Comparison of ENCODE assay signal across 6 cellular contexts in the genomic region with DNA sequence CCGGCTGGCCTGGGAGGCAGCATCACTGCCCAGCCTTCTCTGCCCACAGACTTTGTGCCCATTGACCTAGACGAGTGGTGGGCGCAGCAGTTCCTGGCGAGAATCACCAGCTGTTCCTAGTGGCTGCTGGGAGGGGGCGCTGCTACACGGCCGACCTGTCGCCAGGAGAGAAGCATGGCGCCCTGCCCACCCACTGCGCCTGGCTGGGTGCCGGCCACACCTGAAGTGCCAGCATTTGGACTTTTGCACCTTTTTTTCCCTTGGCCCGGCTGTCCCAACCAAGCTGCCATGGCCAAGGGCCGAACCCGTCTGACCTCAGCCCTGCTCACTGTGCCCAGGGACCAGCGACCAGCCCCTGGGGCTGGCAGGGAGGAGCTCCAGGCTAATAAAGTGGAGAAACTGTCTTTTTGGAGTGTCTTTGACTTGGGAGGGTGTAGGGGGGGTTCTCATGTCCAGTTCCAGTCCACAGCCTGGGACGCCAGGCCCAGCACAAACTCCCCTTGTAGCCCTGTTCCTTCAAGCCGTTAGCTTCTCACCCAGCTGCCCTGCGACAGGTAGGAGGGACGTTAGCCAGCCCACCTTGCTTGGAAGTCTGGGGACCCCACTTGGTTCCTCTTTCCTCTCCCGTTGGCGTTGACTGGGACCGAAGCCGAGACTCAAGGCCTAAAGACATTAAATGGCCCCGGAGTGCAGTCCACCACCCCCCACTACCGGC. TPM values are rescaled to one million over a fixed set of nuclear protein-coding genes. Genes with fewer than 3 reads are reported as not detected.
A peak's percentile ranks its signal among the peaks of the same experiment; 100 is the strongest.
DNase-seq lines count a peak whose midpoint lies in the region; ATAC-seq and TF ChIP-seq lines count a peak whose summit lies in the region.

No MANE protein-coding gene starts in this region.

- H3K9me3 Mint-ChIP-seq in naive B cell: no peaks in the 10 kb centered on the region

- peak overlapping the region; percentile 44 to 95 (median 82) for H3K27ac Mint-ChIP-seq in naive B cell

- ATAC-seq in naive B cell (ENCODE audit: low read depth in 2 of 2) (peak; percentile 6 to 13), HG03280 (IDR thresholded peaks at IDR 0.05; ENCODE audit: unreplicated experiment) (no peak)

- DNase-seq in GM03348 (ENCODE audit: low spot score) (peak; percentile 43), NCI-H2171 treated with DMSO at 0.1 percent for 48 hours (lab: John Stamatoyannopoulos, UW) (peak; percentile 42), astrocyte of the cerebellum (ENCODE audit: low read depth) (no peak), naive B cell (no peak), superior temporal gyrus (ENCODE audit: extremely low spot score) (no peak)

- peak overlapping the region; percentile 76 to 91 (median 84) for H3K4me3 Mint-ChIP-seq in naive B cell

- H3K27me3 Mint-ChIP-seq in naive B cell: no peaks in the 10 kb centered on the region

- peak overlapping the region; percentile 61 for H3K4me3 ChIP-seq in astrocyte of the cerebellum (ENCODE audit: low read depth, low read length)

- H3K4me1 Mint-ChIP-seq in naive B cell: peaks cover 0 to 18% (median 13%) of the 10 kb centered on the region in 3 donors

- peak; percentile 37 for TF ChIP-seq CTCF in astrocyte of the cerebellum (IDR thresholded peaks at IDR 0.05; ENCODE audit: low read depth, low read length, missing control alignments)

- in situ Hi-C loops in astrocyte of the cerebellum (cut with HindIII; ENCODE audit: low sequenced_read_pairs): no loop called here

- no peaks in the 10 kb centered on the region for H3K36me3 Mint-ChIP-seq in naive B cell

RNA-seq across cellular contexts. Expression of a gene that starts 0.9 kb away (rescaled TPM):
- 1 to 10 TPM in 2 of 6 donors, under 1 TPM in 3, not detected in 1; 0.75 to 2.3 (median 0.90) TPM for polyA plus RNA-seq in naive B cell (ENCODE audit: low read depth in 6 of 6)

RNA-seq across cellular contexts. Expression of a gene that starts 6.6 kb away (rescaled TPM):
- polyA plus RNA-seq in naive B cell (ENCODE audit: low read depth in 6 of 6): 10 to 100 TPM; 20.8 to 46.6 (median 22.7) TPM

RNA-seq across cellular contexts. Expression of a gene that starts 12.1 kb away (rescaled TPM):
- 10 to 100 TPM; 66.3 to 87.6 (median 84.9) TPM for polyA plus RNA-seq in naive B cell (ENCODE audit: low read depth in 6 of 6)

RNA-seq across cellular contexts. Expression of a gene that starts 17.4 kb away (rescaled TPM):
- not detected for polyA plus RNA-seq in naive B cell (ENCODE audit: low read depth in 6 of 6)

RNA-seq across cellular contexts. Expression of a gene that starts 19.7 kb away (rescaled TPM):
- 10 to 100 TPM; 22.1 to 49.1 (median 35.0) TPM for polyA plus RNA-seq in naive B cell (ENCODE audit: low read depth in 6 of 6)

Comparison
In these comparisons a context has a peak if more than half of its experiments do, and no peak if none do; other contexts are left out.
1. DNase-seq: peak in GM03348 (single experiment) and NCI-H2171 treated with DMSO at 0.1 percent for 48 hours (single experiment); none in astrocyte of the cerebellum (single experiment), naive B cell (single experiment) and superior temporal gyrus (single experiment).